In genomic region chr11:62266558-62266957, GRCh38 we compare ENCODE assay signal across 12 cellular contexts. TPM values are rescaled to one million over a fixed set of nuclear protein-coding genes. Genes with fewer than 3 reads are reported as not detected.
DNase-seq lines count a peak whose midpoint lies in the region; ATAC-seq and TF ChIP-seq lines count a peak whose summit lies in the region.
"Had no signal": no experiment of that assay in that cellular context is flagged by ENCODE, and none has a peak within 500 bp of the region (broad histone marks: within the 10 kb centered on the region; RNA-seq: fewer than 3 reads in every experiment).

No MANE protein-coding gene starts in this region.

- ATAC-seq in activated CD8-positive, alpha-beta T cell treated with anti-CD3 and anti-CD28 coated beads for 36 hours = peak; percentile 88
- no peak for ATAC-seq in activated CD8-positive, alpha-beta T cell treated with anti-CD3 and anti-CD28 coated beads, Interleukin-2, amount 10 ng/mL, durations not matched to agents 7 days and 5 days
- ATAC-seq in stimulated activated effector memory CD8-positive, alpha-beta T cell treated with anti-CD3 and anti-CD28 coated beads, Interleukin-12 subunit alpha, Interleukin-12 subunit beta, amount 100 ng/mL, for 72 hours = peak; percentile 93

- no peak overlapping the region for H3K4me3 Mint-ChIP-seq in activated CD8-positive, alpha-beta T cell treated with anti-CD3 and anti-CD28 coated beads for 36 hours
- no peak overlapping the region for H3K4me3 Mint-ChIP-seq in activated CD8-positive, alpha-beta T cell treated with anti-CD3 and anti-CD28 coated beads, Interleukin-2, amount 10 ng/mL, durations not matched to agents 7 days and 5 days
- peak overlapping the region; percentile 30 for H3K4me3 Mint-ChIP-seq in stimulated activated effector memory CD8-positive, alpha-beta T cell treated with anti-CD3 and anti-CD28 coated beads, Interleukin-12 subunit alpha, Interleukin-12 subunit beta, amount 100 ng/mL, for 72 hours
- no peak overlapping the region for H3K4me3 Mint-ChIP-seq in endodermal cell
- H3K4me3 Mint-ChIP-seq: HFFc6 had no signal

- DNase-seq in activated CD8-positive, alpha-beta T cell treated with anti-CD3 and anti-CD28 coated beads for 36 hours = peak; percentile 44
- no peak for DNase-seq in activated CD8-positive, alpha-beta T cell treated with anti-CD3 and anti-CD28 coated beads, Interleukin-2, amount 10 ng/mL, durations not matched to agents 7 days and 5 days
- DNase-seq in MG63 (peak; percentile 64), dermis microvascular lymphatic vessel endothelial cell (ENCODE audit: low read depth in 2 of 2) (peak; percentile 25 to 75), endodermal cell (no peak), suprapubic skin (ENCODE audit: low spot score in 2 of 2) (no peak), GOT3 (lab: John Stamatoyannopoulos, UW) (no peak)
- DNase-seq in stimulated activated effector memory CD8-positive, alpha-beta T cell treated with anti-CD3 and anti-CD28 coated beads, Interleukin-12 subunit alpha, Interleukin-12 subunit beta, amount 100 ng/mL, for 72 hours (ENCODE audit: low spot score in 2 of 2) = no peak
- DNase-seq: HFFc6; NK-92 treated with Interleukin-12 subunit alpha and Interleukin-12 subunit beta, amount 100 ng/mL, for 24 hours had no signal

- CTCF ChIA-PET in activated CD8-positive, alpha-beta T cell treated with anti-CD3 and anti-CD28 coated beads for 36 hours (lab: Charles Lee) = interaction anchor here (0.7 to 1.1 kb wide), 4 partner anchors 33 to 276 kb away, joined by 3 to 4 read pairs (median 3); no protein-coding TSS in a partner anchor
- CTCF ChIA-PET in activated CD8-positive, alpha-beta T cell treated with anti-CD3 and anti-CD28 coated beads, Interleukin-2, amount 10 ng/mL, durations not matched to agents 7 days and 5 days (lab: Charles Lee) = no interaction called here

- no peak overlapping the region for H3K27ac ChIP-seq in endodermal cell (ENCODE audit: low read depth, low read length)
- no peak overlapping the region for H3K27ac ChIP-seq in suprapubic skin
- H3K27ac ChIP-seq: SK-N-MC had no signal

- H3K27ac Mint-ChIP-seq in activated CD8-positive, alpha-beta T cell treated with anti-CD3 and anti-CD28 coated beads for 36 hours = peak overlapping the region; percentile 43
- H3K27ac Mint-ChIP-seq in activated CD8-positive, alpha-beta T cell treated with anti-CD3 and anti-CD28 coated beads, Interleukin-2, amount 10 ng/mL, durations not matched to agents 7 days and 5 days = no peak overlapping the region
- peak overlapping the region; percentile 9 for H3K27ac Mint-ChIP-seq in stimulated activated effector memory CD8-positive, alpha-beta T cell treated with anti-CD3 and anti-CD28 coated beads, Interleukin-12 subunit alpha, Interleukin-12 subunit beta, amount 100 ng/mL, for 72 hours
- no peak overlapping the region for H3K27ac Mint-ChIP-seq in endodermal cell
- H3K27ac Mint-ChIP-seq: HFFc6 had no signal

- WGBS in endodermal cell (ENCODE audit: insufficient coverage in 1 of 2, insufficient read length in 1 of 2), 2 experiments = 83 to 86% methylated on average over 4 of the region's 4 CpGs
- WGBS in suprapubic skin = 48% methylated on average over 4 of the region's 4 CpGs

- H3K36me3 Mint-ChIP-seq in activated CD8-positive, alpha-beta T cell treated with anti-CD3 and anti-CD28 coated beads for 36 hours (ENCODE audit: low read depth) = no peaks in the 10 kb centered on the region
- no peaks in the 10 kb centered on the region for H3K36me3 Mint-ChIP-seq in activated CD8-positive, alpha-beta T cell treated with anti-CD3 and anti-CD28 coated beads, Interleukin-2, amount 10 ng/mL, durations not matched to agents 7 days and 5 days (ENCODE audit: low read depth)
- H3K36me3 Mint-ChIP-seq in stimulated activated effector memory CD8-positive, alpha-beta T cell treated with anti-CD3 and anti-CD28 coated beads, Interleukin-12 subunit alpha, Interleukin-12 subunit beta, amount 100 ng/mL, for 72 hours = no peaks in the 10 kb centered on the region
- H3K36me3 Mint-ChIP-seq in endodermal cell (ENCODE audit: low read depth) = no peaks in the 10 kb centered on the region

- H3K9ac ChIP-seq in endodermal cell (ENCODE audit: extremely low read depth, low read length, poor library complexity, severe bottlenecking) = no peak overlapping the region

- H3K9me3 ChIP-seq in MG63 (no peaks in the 10 kb centered on the region), endodermal cell (ENCODE audit: control insufficient read depth, low read length) (no peaks in the 10 kb centered on the region), suprapubic skin (no peaks in the 10 kb centered on the region)

- intact Hi-C loops in activated CD8-positive, alpha-beta T cell treated with anti-CD3 and anti-CD28 coated beads for 36 hours (cut with micrococcal nuclease) = no loop called here

- H3K9me3 Mint-ChIP-seq in activated CD8-positive, alpha-beta T cell treated with anti-CD3 and anti-CD28 coated beads for 36 hours = no peaks in the 10 kb centered on the region
- no peaks in the 10 kb centered on the region for H3K9me3 Mint-ChIP-seq in activated CD8-positive, alpha-beta T cell treated with anti-CD3 and anti-CD28 coated beads, Interleukin-2, amount 10 ng/mL, durations not matched to agents 7 days and 5 days (ENCODE audit: insufficient read depth)
- H3K9me3 Mint-ChIP-seq in stimulated activated effector memory CD8-positive, alpha-beta T cell treated with anti-CD3 and anti-CD28 coated beads, Interleukin-12 subunit alpha, Interleukin-12 subunit beta, amount 100 ng/mL, for 72 hours = no peaks in the 10 kb centered on the region
- no peaks in the 10 kb centered on the region for H3K9me3 Mint-ChIP-seq in endodermal cell
- H3K9me3 Mint-ChIP-seq: HFFc6 had no signal

- TF ChIP-seq EP300 in suprapubic skin (IDR thresholded peaks at IDR 0.05) = no peak

- H3K4me3 ChIP-seq in MG63 (no peak overlapping the region), endodermal cell (ENCODE audit: low read length) (no peak overlapping the region), suprapubic skin (no peak overlapping the region)
- H3K4me3 ChIP-seq: SK-N-MC had no signal

- H3K27me3 Mint-ChIP-seq in activated CD8-positive, alpha-beta T cell treated with anti-CD3 and anti-CD28 coated beads for 36 hours = peaks cover 11% of the 10 kb centered on the region
- peaks cover 11% of the 10 kb centered on the region for H3K27me3 Mint-ChIP-seq in activated CD8-positive, alpha-beta T cell treated with anti-CD3 and anti-CD28 coated beads, Interleukin-2, amount 10 ng/mL, durations not matched to agents 7 days and 5 days (ENCODE audit: low read depth)
- H3K27me3 Mint-ChIP-seq in endodermal cell (ENCODE audit: insufficient read depth) = peaks cover 5% of the 10 kb centered on the region

- H3K36me3 ChIP-seq in MG63 = no peaks in the 10 kb centered on the region
- no peaks in the 10 kb centered on the region for H3K36me3 ChIP-seq in endodermal cell (ENCODE audit: control insufficient read depth, insufficient read depth, low read length)
- H3K36me3 ChIP-seq in suprapubic skin = no peaks in the 10 kb centered on the region

- H3K27me3 ChIP-seq in MG63 = 0 out of 2 replicates have a peak, but pooled peaks cover 2% of the 10 kb centered on the region
- H3K27me3 ChIP-seq in endodermal cell (ENCODE audit: control insufficient read depth, insufficient read depth, low read length, poor library complexity, severe bottlenecking) = no peaks in the 10 kb centered on the region
- H3K27me3 ChIP-seq in suprapubic skin = peaks cover 16% of the 10 kb centered on the region

- no peak for TF ChIP-seq POLR2A in suprapubic skin (IDR thresholded peaks at IDR 0.05)

- POLR2A ChIA-PET in activated CD8-positive, alpha-beta T cell treated with anti-CD3 and anti-CD28 coated beads for 36 hours (lab: Charles Lee) = no interaction called here
- POLR2A ChIA-PET in activated CD8-positive, alpha-beta T cell treated with anti-CD3 and anti-CD28 coated beads, Interleukin-2, amount 10 ng/mL, durations not matched to agents 7 days and 5 days (lab: Charles Lee) = interaction anchor here (0.6 kb wide), 1 partner anchor 545 kb away, joined by 3 read pairs; no protein-coding TSS in a partner anchor

- TF ChIP-seq CTCF in activated CD8-positive, alpha-beta T cell treated with anti-CD3 and anti-CD28 coated beads for 36 hours (IDR thresholded peaks at IDR 0.05) = no peak
- TF ChIP-seq CTCF in endodermal cell (conservative IDR thresholded peaks at IDR 0.05) (no peak), suprapubic skin (IDR thresholded peaks at IDR 0.05) (no peak)

- H3K4me1 Mint-ChIP-seq in activated CD8-positive, alpha-beta T cell treated with anti-CD3 and anti-CD28 coated beads for 36 hours (ENCODE audit: low read depth) = peaks cover 23% of the 10 kb centered on the region
- peaks cover 3% of the 10 kb centered on the region for H3K4me1 Mint-ChIP-seq in activated CD8-positive, alpha-beta T cell treated with anti-CD3 and anti-CD28 coated beads, Interleukin-2, amount 10 ng/mL, durations not matched to agents 7 days and 5 days (ENCODE audit: low read depth)
- peaks cover 27% of the 10 kb centered on the region for H3K4me1 Mint-ChIP-seq in stimulated activated effector memory CD8-positive, alpha-beta T cell treated with anti-CD3 and anti-CD28 coated beads, Interleukin-12 subunit alpha, Interleukin-12 subunit beta, amount 100 ng/mL, for 72 hours
- no peaks in the 10 kb centered on the region for H3K4me1 Mint-ChIP-seq in endodermal cell

- H3K4me1 ChIP-seq in endodermal cell (ENCODE audit: control insufficient read depth, insufficient read depth, low read length) (no peaks in the 10 kb centered on the region), suprapubic skin (no peaks in the 10 kb centered on the region)

RNA-seq across cellular contexts. Expression of gene SCGB2A2, which starts 3.4 kb away (rescaled TPM):
- total RNA-seq in activated CD8-positive, alpha-beta T cell treated with anti-CD3 and anti-CD28 coated beads for 36 hours = not detected
- total RNA-seq in activated CD8-positive, alpha-beta T cell treated with anti-CD3 and anti-CD28 coated beads, Interleukin-2, amount 10 ng/mL, durations not matched to agents 7 days and 5 days = not detected
- total RNA-seq in MG63 (2014; rRNA removed; shearing (Covaris generic); ENCODE audit: low replicate concordance) = not detected in 2 replicates
- total RNA-seq in dermis microvascular lymphatic vessel endothelial cell (not detected in 2 replicates), endodermal cell (not detected), suprapubic skin (1,000 to 10,000 TPM in 3 of 4 donors, 100 to 1,000 TPM in 1; 737 to 2,318 (median 1,548) TPM)
- polyA plus RNA-seq in endodermal cell (2013, experiment 1 of 2) = not detected
- not detected for polyA plus RNA-seq in endodermal cell (2013, experiment 2 of 2)
- total RNA-seq: HFFc6, temporal lobe had no signal

RNA-seq across cellular contexts. Expression of gene SCGB1D2, which starts 24.5 kb away (rescaled TPM):
- not detected for total RNA-seq in activated CD8-positive, alpha-beta T cell treated with anti-CD3 and anti-CD28 coated beads for 36 hours
- not detected for total RNA-seq in activated CD8-positive, alpha-beta T cell treated with anti-CD3 and anti-CD28 coated beads, Interleukin-2, amount 10 ng/mL, durations not matched to agents 7 days and 5 days
- not detected in 2 replicates for total RNA-seq in MG63 (2014; rRNA removed; shearing (Covaris generic); ENCODE audit: low replicate concordance)
- total RNA-seq in dermis microvascular lymphatic vessel endothelial cell (not detected in 2 replicates), endodermal cell (not detected), suprapubic skin (1,000 to 10,000 TPM in 1 of 4 donors, 100 to 1,000 TPM in 3; 278 to 1,370 (median 516) TPM)
- not detected for polyA plus RNA-seq in endodermal cell (2013, experiment 1 of 2)
- polyA plus RNA-seq in endodermal cell (2013, experiment 2 of 2) = not detected
- total RNA-seq: HFFc6, temporal lobe had no signal

RNA-seq across cellular contexts. Expression of gene SCGB1D4, which starts 32.3 kb away (rescaled TPM):
- total RNA-seq in activated CD8-positive, alpha-beta T cell treated with anti-CD3 and anti-CD28 coated beads for 36 hours = not detected
- not detected for total RNA-seq in activated CD8-positive, alpha-beta T cell treated with anti-CD3 and anti-CD28 coated beads, Interleukin-2, amount 10 ng/mL, durations not matched to agents 7 days and 5 days
- total RNA-seq in MG63 (2014; rRNA removed; shearing (Covaris generic); ENCODE audit: low replicate concordance) = not detected in 2 replicates
- total RNA-seq in dermis microvascular lymphatic vessel endothelial cell (not detected in 2 replicates), endodermal cell (not detected), suprapubic skin (not detected)
- polyA plus RNA-seq in endodermal cell (2013, experiment 1 of 2) = not detected
- polyA plus RNA-seq in endodermal cell (2013, experiment 2 of 2) = not detected
- total RNA-seq: HFFc6, temporal lobe had no signal

RNA-seq across cellular contexts. Expression of gene SCGB2A1, which starts 58.1 kb away (rescaled TPM):
- not detected for total RNA-seq in activated CD8-positive, alpha-beta T cell treated with anti-CD3 and anti-CD28 coated beads for 36 hours
- total RNA-seq in activated CD8-positive, alpha-beta T cell treated with anti-CD3 and anti-CD28 coated beads, Interleukin-2, amount 10 ng/mL, durations not matched to agents 7 days and 5 days = not detected
- not detected in 2 replicates for total RNA-seq in MG63 (2014; rRNA removed; shearing (Covaris generic); ENCODE audit: low replicate concordance)
- not detected in 2 replicates for total RNA-seq in dermis microvascular lymphatic vessel endothelial cell
- not detected for total RNA-seq in endodermal cell
- polyA plus RNA-seq in endodermal cell (2013, experiment 1 of 2) = not detected
- not detected for polyA plus RNA-seq in endodermal cell (2013, experiment 2 of 2)
- 10 to 100 TPM in 1 of 4 donors, 1 to 10 TPM in 3; 3.9 to 37.4 (median 6.2) TPM for total RNA-seq in suprapubic skin
- total RNA-seq: HFFc6, temporal lobe had no signal

Comparison
In these comparisons a context has a peak if more than half of its experiments do, and no peak if none do; other contexts are left out.
1. DNase-seq: peak in activated CD8-positive, alpha-beta T cell treated with anti-CD3 and anti-CD28 coated beads for 36 hours (single experiment), MG63 (single experiment) and dermis microvascular lymphatic vessel endothelial cell (2 of 2); none in activated CD8-positive, alpha-beta T cell treated with anti-CD3 and anti-CD28 coated beads, Interleukin-2, amount 10 ng/mL, durations not matched to agents 7 days and 5 days (single experiment), stimulated activated effector memory CD8-positive, alpha-beta T cell treated with anti-CD3 and anti-CD28 coated beads, Interleukin-12 subunit alpha, Interleukin-12 subunit beta, amount 100 ng/mL, for 72 hours (0 of 2), endodermal cell (single experiment), suprapubic skin (0 of 2) and GOT3 (single experiment).
2. H3K27ac Mint-ChIP-seq: peak in activated CD8-positive, alpha-beta T cell treated with anti-CD3 and anti-CD28 coated beads for 36 hours (single experiment) and stimulated activated effector memory CD8-positive, alpha-beta T cell treated with anti-CD3 and anti-CD28 coated beads, Interleukin-12 subunit alpha, Interleukin-12 subunit beta, amount 100 ng/mL, for 72 hours (single experiment); none in activated CD8-positive, alpha-beta T cell treated with anti-CD3 and anti-CD28 coated beads, Interleukin-2, amount 10 ng/mL, durations not matched to agents 7 days and 5 days (single experiment) and endodermal cell (single experiment).
3. RNA of gene SCGB2A2, which starts 3.4 kb away (total RNA-seq): 737 to 2,318 TPM in suprapubic skin; not detected in activated CD8-positive, alpha-beta T cell treated with anti-CD3 and anti-CD28 coated beads for 36 hours, not detected in activated CD8-positive, alpha-beta T cell treated with anti-CD3 and anti-CD28 coated beads, Interleukin-2, amount 10 ng/mL, durations not matched to agents 7 days and 5 days, not detected in MG63, not detected in dermis microvascular lymphatic vessel endothelial cell and not detected in endodermal cell; every median in the first group is over 100 times any median in the second.
4. RNA of gene SCGB1D2, which starts 24.5 kb away (total RNA-seq): 278 to 1,370 TPM in suprapubic skin; not detected in activated CD8-positive, alpha-beta T cell treated with anti-CD3 and anti-CD28 coated beads for 36 hours, not detected in activated CD8-positive, alpha-beta T cell treated with anti-CD3 and anti-CD28 coated beads, Interleukin-2, amount 10 ng/mL, durations not matched to agents 7 days and 5 days, not detected in MG63, not detected in dermis microvascular lymphatic vessel endothelial cell and not detected in endodermal cell; every median in the first group is over 100 times any median in the second.